ENCODE assay signal across 19 cellular contexts in genomic region chr7:41146423-41146822, GRCh38.
DNase-seq lines count a peak whose midpoint lies in the region; ATAC-seq, FAIRE-seq and TF ChIP-seq lines count a peak whose summit lies in the region.
"Had no signal": no experiment of that assay in that cellular context is flagged by ENCODE, and none has a peak within 500 bp of the region (broad histone marks: within the 10 kb centered on the region; RNA-seq: fewer than 3 reads in every experiment).

No MANE protein-coding gene starts in this region.

- H3F3A ChIP-seq in PC-3 (ENCODE audit: low read length, unreplicated experiment): peaks cover 6% of the 10 kb centered on the region

- ATAC-seq in PC-3: no peak
- ATAC-seq: CD8-positive, alpha-beta T cell; GM23338; HCT116 had no signal

- TF ChIP-seq CTCF in PC-3 (conservative IDR thresholded peaks at IDR 0.05; ENCODE audit: low read depth, low read length) (no peak), VCaP (conservative IDR thresholded peaks at IDR 0.05) (no peak), epithelial cell of esophagus (IDR thresholded peaks at IDR 0.05; ENCODE audit: insufficient read depth, low read depth, low read length, missing control alignments) (no peak), keratinocyte (optimal IDR thresholded peaks at IDR 0.05 in 1 of 3, IDR thresholded peaks at IDR 0.05 in 1 of 3, conservative IDR thresholded peaks at IDR 0.05 in 1 of 3; ENCODE audit: extremely low read depth in 1 of 3, insufficient read depth in 2 of 3, low read length in 3 of 3) (no peak)

- no peaks in the 10 kb centered on the region for H3K36me3 ChIP-seq in PC-3 (ENCODE audit: low read depth, low read length)
- H3K36me3 ChIP-seq in keratinocyte (ENCODE audit: control insufficient read depth in 2 of 2, extremely low read depth in 1 of 2, insufficient read depth in 2 of 2, low read length in 2 of 2): no peaks in the 10 kb centered on the region
- H3K36me3 ChIP-seq: BLaER1 had no signal

- H3K9me3 ChIP-seq in PC-3 (ENCODE audit: low read length) (no peaks in the 10 kb centered on the region), keratinocyte (ENCODE audit: control insufficient read depth, low read depth, low read length) (no peaks in the 10 kb centered on the region)
- H3K9me3 ChIP-seq: BLaER1, Caco-2 had no signal

- H3K27ac ChIP-seq in PC-3 (ENCODE audit: low read length) (peak overlapping the region; percentile 99), VCaP (peak overlapping the region; percentile 26; the same call in 1 of the 2 replicates), keratinocyte (ENCODE audit: control insufficient read depth, insufficient read depth, low read length) (peak overlapping the region; percentile 99)
- H3K27ac ChIP-seq: BLaER1, C4-2B had no signal

- H3K4me1 ChIP-seq in PC-3 (ENCODE audit: insufficient read depth, low read length) (peaks cover 48% of the 10 kb centered on the region), keratinocyte (ENCODE audit: control insufficient read depth, extremely low read depth, insufficient read depth, low read length) (peaks cover 32% of the 10 kb centered on the region)
- H3K4me1 ChIP-seq: BLaER1, Caco-2 had no signal

- peak; percentile 12 for DNase-seq in PC-3
- DNase-seq in epithelial cell of esophagus (ENCODE audit: low read depth): peak; percentile 63
- DNase-seq in keratinocyte (ENCODE audit: low read depth, low spot score): no peak
- DNase-seq in NCI-H345 (lab: John Stamatoyannopoulos, UW): no peak
- DNase-seq in retina: no peak
- DNase-seq in ureter (ENCODE audit: low spot score): no peak
- DNase-seq: 8988T; Caco-2; CD4-positive, CD25-positive, alpha-beta regulatory T cell; CD8-positive, alpha-beta T cell; DND-41; H9 had no signal

- H3K79me2 ChIP-seq in PC-3 (ENCODE audit: low read length) (no peaks in the 10 kb centered on the region), keratinocyte (ENCODE audit: control insufficient read depth, insufficient read depth, low read length) (no peaks in the 10 kb centered on the region)

- H3K4me3 ChIP-seq in PC-3 (ENCODE audit: low read length) (no peak overlapping the region), epithelial cell of esophagus (ENCODE audit: low read length) (no peak overlapping the region), keratinocyte (ENCODE audit: control insufficient read depth in 2 of 3, extremely low read depth in 1 of 3, insufficient read depth in 2 of 3, low read depth in 1 of 3, low read length in 3 of 3) (no peak overlapping the region)
- H3K4me3 ChIP-seq: BLaER1, GM23338 had no signal

- H3K9me2 ChIP-seq in PC-3 (replicated peaks; ENCODE audit: low read length): no peaks in the 10 kb centered on the region

- H3K9me1 ChIP-seq in keratinocyte (ENCODE audit: control insufficient read depth, extremely low read depth, insufficient read depth, low read length): no peaks in the 10 kb centered on the region

- intact Hi-C loops in PC-3 (cut with micrococcal nuclease): no loop called here

- no peak overlapping the region for H2AFZ ChIP-seq in PC-3 (ENCODE audit: low read length)
- H2AFZ ChIP-seq in keratinocyte (ENCODE audit: control insufficient read depth, low read length): no peak overlapping the region
- H2AFZ ChIP-seq: GM23338 had no signal

- CTCF ChIA-PET in PC-3 (lab: Charles Lee): no interaction called here

- H3K27me3 ChIP-seq in PC-3 (ENCODE audit: low read length) (no peaks in the 10 kb centered on the region), keratinocyte (ENCODE audit: control insufficient read depth, extremely low read depth, insufficient read depth, low read length) (no peaks in the 10 kb centered on the region)
- H3K27me3 ChIP-seq: BLaER1 had no signal

- no peak overlapping the region for H3K4me2 ChIP-seq in PC-3 (ENCODE audit: low read length)
- no peak overlapping the region for H3K4me2 ChIP-seq in keratinocyte (ENCODE audit: control insufficient read depth, extremely low read depth, insufficient read depth, low read depth, low read length)
- H3K4me2 ChIP-seq: BLaER1, GM23338 had no signal

- no peak for FAIRE-seq in keratinocyte (lab: Jason Lieb, UNC)
- FAIRE-seq: G401.6, GM19239 had no signal

- POLR2A ChIA-PET in PC-3 (lab: Charles Lee; ENCODE audit: unreplicated experiment): no interaction called here

- no peaks in the 10 kb centered on the region for H4K20me1 ChIP-seq in PC-3 (ENCODE audit: low read length)
- H4K20me1 ChIP-seq in keratinocyte (ENCODE audit: control insufficient read depth, extremely low read depth, insufficient read depth, low read length): no peaks in the 10 kb centered on the region
- H4K20me1 ChIP-seq: BLaER1 had no signal

- peak overlapping the region; percentile 83; the same call in 1 of the 2 replicates for H3K9ac ChIP-seq in PC-3 (ENCODE audit: low read length)
- no peak overlapping the region for H3K9ac ChIP-seq in keratinocyte (ENCODE audit: control insufficient read depth, extremely low read depth, insufficient read depth, low read length)
- H3K9ac ChIP-seq: BLaER1 had no signal

- BruUV-seq in PC-3 (replicated peaks; lab: Mats Ljungman, UMichigan): no TSS peak

- dilution Hi-C loops in keratinocyte (cut with MboI; ENCODE audit: extremely low pct_ligation_motif_present, low sequenced_read_pairs): no loop called here

Comparison
In these comparisons a context has a peak if more than half of its experiments do, and no peak if none do; other contexts are left out.
1. DNase-seq: peak in PC-3 (single experiment) and epithelial cell of esophagus (single experiment); none in keratinocyte (single experiment), NCI-H345 (single experiment), retina (single experiment) and ureter (single experiment).
2. H3K27ac ChIP-seq: peak in every context shown above with its lines; median percentile 99 in PC-3; 99 in keratinocyte; 26 in VCaP.